Comparison of ENCODE assay signal across 12 cellular contexts in the genomic region with DNA sequence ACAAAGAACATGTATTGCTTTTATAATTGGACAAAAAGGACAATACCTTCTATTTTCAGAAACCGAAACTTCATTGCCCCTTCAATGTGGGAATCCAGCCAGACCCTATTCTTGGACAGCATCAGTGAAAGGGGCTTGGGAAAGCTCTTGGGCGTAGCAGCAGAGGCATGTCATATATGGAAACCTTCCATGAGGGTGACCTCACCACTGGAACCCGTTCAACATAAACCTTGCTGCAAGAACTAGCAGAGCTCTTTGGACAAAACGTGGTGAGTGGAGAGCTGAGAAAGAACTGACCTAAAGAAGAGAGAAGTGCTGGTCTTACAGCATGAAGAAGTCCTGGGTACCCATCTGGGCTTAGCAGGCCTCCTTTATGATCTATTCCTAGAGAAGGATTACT. TPM values are rescaled to one million over a fixed set of nuclear protein-coding genes. Genes with fewer than 3 reads are reported as not detected.
DNase-seq lines count a peak whose midpoint lies in the region; ATAC-seq and TF ChIP-seq lines count a peak whose summit lies in the region.
"Had no signal": no experiment of that assay in that cellular context is flagged by ENCODE, and none has a peak within 500 bp of the region (broad histone marks: within the 10 kb centered on the region; RNA-seq: fewer than 3 reads in every experiment).

No MANE protein-coding gene starts in this region.

- H3K9me3 ChIP-seq in heart right ventricle (no peaks in the 10 kb centered on the region), gastrocnemius medialis (no peaks in the 10 kb centered on the region)
- H3K9me3 ChIP-seq: lower lobe of right lung had no signal

- H3K9me3 Mint-ChIP-seq in activated CD4-positive, alpha-beta T cell treated with anti-CD3 and anti-CD28 coated beads for 36 hours (ENCODE audit: low read depth): no peaks in the 10 kb centered on the region
- H3K9me3 Mint-ChIP-seq: endodermal cell had no signal

- peak overlapping the region; percentile 62 for H3K27ac ChIP-seq in brain microvascular endothelial cell
- peak overlapping the region in 9 of 10 donors; percentile 4 to 84 (median 67) for H3K27ac ChIP-seq in heart right ventricle
- peak overlapping the region in 1 of 4 donors; percentile 21 for H3K27ac ChIP-seq in gastrocnemius medialis
- H3K27ac ChIP-seq: lower lobe of right lung had no signal

- no peak overlapping the region for H3K4me3 Mint-ChIP-seq in activated CD4-positive, alpha-beta T cell treated with anti-CD3 and anti-CD28 coated beads for 36 hours
- H3K4me3 Mint-ChIP-seq: endodermal cell had no signal

- DNase-seq in GM04503 (ENCODE audit: low read depth) (peak; percentile 39), brain microvascular endothelial cell (peak; percentile 98), heart right ventricle (peak in 1 of 2 donors; percentile 90), gastrocnemius medialis (peak in 1 of 2 donors; percentile 26), left lobe of liver (ENCODE audit: low spot score) (no peak)
- DNase-seq in stimulated activated CD8-positive, alpha-beta memory T cell treated with anti-CD3 and anti-CD28 coated beads, Interleukin-4, amount 100 ng/mL, for 48 hours: no peak
- no peak for DNase-seq in activated CD4-positive, alpha-beta T cell treated with anti-CD3 and anti-CD28 coated beads for 36 hours
- DNase-seq: endodermal cell, lower lobe of right lung, NCI-H82 had no signal

- no peaks in the 10 kb centered on the region for H3K4me1 Mint-ChIP-seq in activated CD4-positive, alpha-beta T cell treated with anti-CD3 and anti-CD28 coated beads for 36 hours
- H3K4me1 Mint-ChIP-seq: endodermal cell had no signal

- in situ Hi-C loops in brain microvascular endothelial cell (cut with HindIII; ENCODE audit: low pct_ligation_motif_present, low sequenced_read_pairs) (no loop called here), gastrocnemius medialis (cut with MboI; ENCODE audit: low sequenced_read_pairs in 4 of 4) (no loop called here)

- peaks cover 7% of the 10 kb centered on the region for H3K36me3 ChIP-seq in brain microvascular endothelial cell (replicated peaks)
- peaks cover 0 to 28% (median 4%) of the 10 kb centered on the region in 9 donors for H3K36me3 ChIP-seq in heart right ventricle
- H3K36me3 ChIP-seq in gastrocnemius medialis: peaks cover 0 to 25% of the 10 kb centered on the region in 2 donors

- no peak overlapping the region for H3K4me3 ChIP-seq in brain microvascular endothelial cell (ENCODE audit: low read depth, low read length)
- peak overlapping the region in 1 of 10 donors; percentile 1 for H3K4me3 ChIP-seq in heart right ventricle
- no peak overlapping the region for H3K4me3 ChIP-seq in gastrocnemius medialis
- H3K4me3 ChIP-seq: lower lobe of right lung had no signal

- ATAC-seq in heart right ventricle (peak; percentile 87 to 99 (median 96)), gastrocnemius medialis (peak; percentile 42 to 46), left lobe of liver (no peak), GM21423 (IDR thresholded peaks at IDR 0.05; ENCODE audit: unreplicated experiment) (no peak)
- no peak for ATAC-seq in activated CD4-positive, alpha-beta T cell treated with anti-CD3 and anti-CD28 coated beads for 36 hours
- ATAC-seq: HCT116 had no signal

- no peak overlapping the region for H3K27ac Mint-ChIP-seq in activated CD4-positive, alpha-beta T cell treated with anti-CD3 and anti-CD28 coated beads for 36 hours
- H3K27ac Mint-ChIP-seq: endodermal cell had no signal

- TF ChIP-seq CTCF in brain microvascular endothelial cell (IDR thresholded peaks at IDR 0.05; ENCODE audit: low read depth, low read length, missing control alignments) (no peak), heart right ventricle (IDR thresholded peaks at IDR 0.05) (no peak), gastrocnemius medialis (IDR thresholded peaks at IDR 0.05 in 4 of 5, conservative IDR thresholded peaks at IDR 0.05 in 1 of 5) (no peak)

- no peaks in the 10 kb centered on the region for H3K27me3 Mint-ChIP-seq in activated CD4-positive, alpha-beta T cell treated with anti-CD3 and anti-CD28 coated beads for 36 hours

- H3K4me1 ChIP-seq in heart right ventricle (peaks cover 0 to 22% (median 16%) of the 10 kb centered on the region in 9 donors), gastrocnemius medialis (no peaks in the 10 kb centered on the region)

- TF ChIP-seq POLR2A in gastrocnemius medialis (IDR thresholded peaks at IDR 0.05): no peak

- POLR2A ChIA-PET in activated CD4-positive, alpha-beta T cell treated with anti-CD3 and anti-CD28 coated beads for 36 hours (lab: Charles Lee): no interaction called here

- intact Hi-C loops in heart right ventricle (cut with DNase I): loop anchor here in 1 of 10 donors (5.0 kb wide), 1 partner anchor 57 kb away; a partner anchor contains a TSS
- intact Hi-C loops in gastrocnemius medialis (cut with DNase I; ENCODE audit: low total_unique reads): no loop called here
- intact Hi-C loops in activated CD4-positive, alpha-beta T cell treated with anti-CD3 and anti-CD28 coated beads for 36 hours (cut with DNase I, micrococcal nuclease): no loop called here

- 3 to 14% methylated on average over 4 of the region's 4 CpGs for WGBS in heart right ventricle, 2 donors

- CTCF ChIA-PET in activated CD4-positive, alpha-beta T cell treated with anti-CD3 and anti-CD28 coated beads for 36 hours (lab: Charles Lee): no interaction called here

- H3K36me3 Mint-ChIP-seq in activated CD4-positive, alpha-beta T cell treated with anti-CD3 and anti-CD28 coated beads for 36 hours (ENCODE audit: low read depth): peaks cover 19% of the 10 kb centered on the region

- no peaks in the 10 kb centered on the region for H3K27me3 ChIP-seq in brain microvascular endothelial cell (replicated peaks)
- no peaks in the 10 kb centered on the region for H3K27me3 ChIP-seq in heart right ventricle
- H3K27me3 ChIP-seq in gastrocnemius medialis: no peaks in the 10 kb centered on the region

RNA-seq across cellular contexts. Expression of a gene that starts 22.7 kb away (rescaled TPM):
- total RNA-seq in heart right ventricle (1 to 10 TPM in 6 of 10 donors, under 1 TPM in 4; 0.52 to 3.7 (median 1.4) TPM), gastrocnemius medialis (1 to 10 TPM in 3 of 4 donors, under 1 TPM in 1; 0.41 to 3.1 (median 1.9) TPM), left lobe of liver (2.8 TPM)
- 10 to 100 TPM in 1 of 2 donors, 1 to 10 TPM in 1; 5.6 to 44.1 TPM for polyA plus RNA-seq in heart right ventricle
- under 1 TPM in 1 of 2 experiments, not detected in 1; 0.14 TPM for total RNA-seq in activated CD4-positive, alpha-beta T cell treated with anti-CD3 and anti-CD28 coated beads for 36 hours

RNA-seq across cellular contexts. Expression of a gene that starts 41.3 kb away (rescaled TPM):
- total RNA-seq in heart right ventricle (10 to 100 TPM; 24.6 to 37.5 (median 33.0) TPM), gastrocnemius medialis (10 to 100 TPM; 38.0 to 85.4 (median 67.1) TPM), left lobe of liver (13.3 TPM)
- 10 to 100 TPM; 12.1 to 24.4 TPM for polyA plus RNA-seq in heart right ventricle
- total RNA-seq in activated CD4-positive, alpha-beta T cell treated with anti-CD3 and anti-CD28 coated beads for 36 hours: 100 to 1,000 TPM; 104 to 111 TPM

RNA-seq across cellular contexts. Expression of a gene that starts 56.6 kb away (rescaled TPM):
- total RNA-seq in heart right ventricle: 10 to 100 TPM; 18.7 to 29.4 (median 22.6) TPM
- polyA plus RNA-seq in heart right ventricle: 10 to 100 TPM; 38.7 to 56.2 TPM
- total RNA-seq in gastrocnemius medialis: 10 to 100 TPM; 10.2 to 25.2 (median 20.3) TPM
- total RNA-seq in left lobe of liver: 14.7 TPM
- 100 to 1,000 TPM in 1 of 2 experiments, 10 to 100 TPM in 1; 97.6 to 119 TPM for total RNA-seq in activated CD4-positive, alpha-beta T cell treated with anti-CD3 and anti-CD28 coated beads for 36 hours

Comparison
In these comparisons a context has a peak if more than half of its experiments do, and no peak if none do; other contexts are left out.
1. DNase-seq: peak in GM04503 (single experiment) and brain microvascular endothelial cell (single experiment); none in left lobe of liver (single experiment), stimulated activated CD8-positive, alpha-beta memory T cell treated with anti-CD3 and anti-CD28 coated beads, Interleukin-4, amount 100 ng/mL, for 48 hours (single experiment) and activated CD4-positive, alpha-beta T cell treated with anti-CD3 and anti-CD28 coated beads for 36 hours (single experiment).
2. ATAC-seq: peak in heart right ventricle (8 of 8) and gastrocnemius medialis (2 of 2); none in left lobe of liver (single experiment), activated CD4-positive, alpha-beta T cell treated with anti-CD3 and anti-CD28 coated beads for 36 hours (single experiment) and GM21423 (single experiment).